9 cellular contexts compared by ENCODE assay signal in genomic region chr11:68904458-68904847, GRCh38. TPM values are rescaled to one million over a fixed set of nuclear protein-coding genes. Genes with fewer than 3 reads are reported as not detected.
DNase-seq lines count a peak whose midpoint lies in the region; ATAC-seq, FAIRE-seq and TF ChIP-seq lines count a peak whose summit lies in the region.
"Had no signal": no experiment of that assay in that cellular context is flagged by ENCODE, and none has a peak within 500 bp of the region (broad histone marks: within the 10 kb centered on the region; RNA-seq: fewer than 3 reads in every experiment).

No MANE protein-coding gene starts in this region.

- H3K79me2 ChIP-seq in HepG2 (ENCODE audit: insufficient read depth, low read length): peaks cover 55% of the 10 kb centered on the region

- peak; percentile 32 for DNase-seq in activated CD4-positive, alpha-beta T cell treated with anti-CD3 and anti-CD28 coated beads for 48 hours
- DNase-seq in activated CD4-positive, alpha-beta T cell treated with anti-CD3 and anti-CD28 coated beads, Interleukin-2, amount 50 U/mL, for 1 hour: no peak
- DNase-seq in astrocyte of the cerebellum (ENCODE audit: low read depth) (no peak), HepG2 (ENCODE audit: low spot score) (no peak), tibial artery (peak; percentile 41 to 76)

- TF ChIP-seq CTCF in astrocyte of the cerebellum (IDR thresholded peaks at IDR 0.05; ENCODE audit: low read depth, low read length, missing control alignments): no peak
- no peak for TF ChIP-seq CTCF in HepG2 (CRISPR knock-in tag; IDR thresholded peaks at IDR 0.05)
- TF ChIP-seq CTCF in tibial artery (IDR thresholded peaks at IDR 0.05): no peak

- H3K4me1 ChIP-seq in HUES6 (ENCODE audit: control insufficient read depth, insufficient read depth, low read length): peaks cover 5% of the 10 kb centered on the region; the same call in 1 of the 2 replicates
- peaks cover 32% of the 10 kb centered on the region for H3K4me1 ChIP-seq in HepG2 (ENCODE audit: insufficient read depth, low read length)
- peaks cover 0 to 37% (median 27%) of the 10 kb centered on the region in 4 donors for H3K4me1 ChIP-seq in tibial artery

- FAIRE-seq in HepG2 (lab: Jason Lieb, UNC): no peak
- FAIRE-seq: colon had no signal

- ATAC-seq in HepG2: no peak; the same call in 2 of the 3 replicates
- ATAC-seq in HG03442 (IDR thresholded peaks at IDR 0.05; ENCODE audit: unreplicated experiment): no peak
- no peak for ATAC-seq in HG03108 (IDR thresholded peaks at IDR 0.05; ENCODE audit: unreplicated experiment)

- H2AFZ ChIP-seq in HepG2 (ENCODE audit: low read length): no peak overlapping the region

- H3K9ac ChIP-seq in HUES6 (ENCODE audit: low read length) (peak overlapping the region; percentile 93), HepG2 (ENCODE audit: insufficient read depth, low read depth, low read length) (peak overlapping the region; percentile 95)

- no peak overlapping the region for H3K27ac ChIP-seq in HUES6 (ENCODE audit: low read depth, low read length)
- peak overlapping the region; percentile 74 for H3K27ac ChIP-seq in HepG2 (ENCODE audit: extremely low read length, insufficient read depth, low read length)
- H3K27ac ChIP-seq in tibial artery: peak overlapping the region; percentile 79 to 89

- intact Hi-C loops in HepG2 (cut with micrococcal nuclease; ENCODE audit: unreplicated experiment): loop anchor here (5.0 kb wide), 1 partner anchor 183 kb away; no protein-coding TSS in a partner anchor
- intact Hi-C loops in tibial artery (cut with DNase I; ENCODE audit: low total_unique reads): loop anchor here (10.0 kb wide), 1 partner anchor 180 kb away; no protein-coding TSS in a partner anchor

- POLR2A ChIA-PET in HepG2 (lab: Yijun Ruan, JAX): interaction anchor here (1.0 to 1.7 kb wide), 4 partner anchors 10 to 66 kb away, joined by 3 to 4 read pairs (median 4); no protein-coding TSS in a partner anchor

- peak overlapping the region; percentile 96 for H3K4me3 ChIP-seq in HUES6 (ENCODE audit: low read depth, low read length)
- peak overlapping the region; percentile 89 for H3K4me3 ChIP-seq in astrocyte of the cerebellum (ENCODE audit: low read depth, low read length)
- H3K4me3 ChIP-seq in HepG2 (replicated peaks in 1 of 3; ENCODE audit: insufficient read depth in 1 of 3, low read depth in 2 of 3, low read length in 3 of 3): peak overlapping the region; percentile 71 to 95 (median 83)
- H3K4me3 ChIP-seq in tibial artery: peak overlapping the region; percentile 64 to 88

- no peak for TF ChIP-seq POLR2A in HepG2 (IDR thresholded peaks at IDR 0.05; ENCODE audit: insufficient read depth in 1 of 2, low read depth in 2 of 2, low read length in 2 of 2)

- H3K36me3 ChIP-seq in HUES6 (ENCODE audit: control insufficient read depth, insufficient read depth, low read length) (peaks cover 44% of the 10 kb centered on the region), HepG2 (replicated peaks in 1 of 2; ENCODE audit: control insufficient read depth in 1 of 2, insufficient read depth in 2 of 2, low read length in 2 of 2) (peaks cover 6 to 35% of the 10 kb centered on the region in 2 experiments), tibial artery (peaks cover 30 to 45% (median 31%) of the 10 kb centered on the region in 3 donors)

- peak overlapping the region; percentile 76 for H3K4me2 ChIP-seq in HepG2 (ENCODE audit: low read depth, low read length)

- H3K27me3 ChIP-seq in HUES6 (ENCODE audit: control insufficient read depth, insufficient read depth, low read length) (no peaks in the 10 kb centered on the region), HepG2 (ENCODE audit: control insufficient read depth in 1 of 2, insufficient read depth in 2 of 2, low read length in 2 of 2) (peaks cover 0 to 3% of the 10 kb centered on the region in 2 experiments; a peak in 1 of 5 replicates), tibial artery (no peaks in the 10 kb centered on the region)

- CTCF ChIA-PET in HepG2 (lab: Yijun Ruan, JAX; ENCODE audit: low intra/inter-chr PET ratio, low total read pairs): no interaction called here

- no peak for TF ChIP-seq RAD21 in HepG2 (CRISPR knock-in tag; IDR thresholded peaks at IDR 0.05)

- WGBS in HepG2 (ENCODE audit: low lambda C conversion rate): under 1% methylated on average over 12 of the region's 13 CpGs

- H4K20me1 ChIP-seq in HepG2 (ENCODE audit: insufficient read depth, low read length): no peaks in the 10 kb centered on the region

- in situ Hi-C loops in astrocyte of the cerebellum (cut with HindIII; ENCODE audit: low sequenced_read_pairs) (loop anchor here (25.0 kb wide), 1 partner anchor 267 kb away; no protein-coding TSS in a partner anchor), HepG2 (cut with HindIII; ENCODE audit: extremely low pct_ligation_motif_present, low pct_unique_long_range_greater_than_20kb) (no loop called here)

- no TSS peak for BruUV-seq in HepG2 (replicated peaks; lab: Mats Ljungman, UMichigan)

- TF ChIP-seq EP300 in HepG2 (IDR thresholded peaks at IDR 0.05; ENCODE audit: low read depth in 2 of 2, low read length in 2 of 2) (no peak), HepG2 (CRISPR knock-in tag; IDR thresholded peaks at IDR 0.05; ENCODE audit: borderline replicate concordance) (no peak)

- H3K9me3 ChIP-seq in HUES6 (ENCODE audit: control insufficient read depth, insufficient read depth, low read depth, low read length) (no peaks in the 10 kb centered on the region), HepG2 (ENCODE audit: low read length) (no peaks in the 10 kb centered on the region), tibial artery (no peaks in the 10 kb centered on the region)

TF ChIP-seq in HepG2, 621 proteins besides CTCF, POLR2A, EP300 and RAD21 (continues in another document):
- TF ChIP-seq FOXA3 (CRISPR knock-in tag; IDR thresholded peaks at IDR 0.05): no peak
- TF ChIP-seq SNAI1 (CRISPR knock-in tag; IDR thresholded peaks at IDR 0.05; ENCODE audit: borderline replicate concordance): no peak

RNA-seq across cellular contexts. Expression of gene IGHMBP2, which starts 0.8 kb away (rescaled TPM):
- total RNA-seq in HepG2 (2016; rRNA removed; fragmentation: Illumina TruSeq; extraction: Trizol): 5.9 and 9.9 TPM in 2 replicates
- total RNA-seq in HepG2 (2016; cell fraction: cytosol; rRNA removed; fragmentation: Illumina TruSeq; extraction: Trizol; ENCODE audit: low read depth): 3.2 and 3.6 TPM in 2 replicates
- total RNA-seq in HepG2 (2016; cell fraction: insoluble cytoplasmic fraction; rRNA removed; fragmentation: Illumina TruSeq; extraction: Trizol): 4.3 and 13.3 TPM in 2 replicates
- 4.7 and 5.4 TPM in 2 replicates for total RNA-seq in HepG2 (2016; cell fraction: membrane; rRNA removed; fragmentation: Illumina TruSeq; extraction: Trizol)
- total RNA-seq in HepG2 (2016; cell fraction: nucleus; rRNA removed; fragmentation: Illumina TruSeq; extraction: Trizol): 12.8 and 19.6 TPM in 2 replicates
- polyA plus RNA-seq in HepG2 (2011; rRNA removed): 8.9 and 11.4 TPM in 2 replicates
- polyA plus RNA-seq in HepG2 (2011; cell fraction: cytosol; rRNA removed): 3.7 and 3.8 TPM in 2 replicates
- polyA plus RNA-seq in HepG2 (2011; cell fraction: nucleus; rRNA removed): 32.6 and 32.7 TPM in 2 replicates
- 8.7 and 9.4 TPM in 2 replicates for polyA plus RNA-seq in HepG2 (2012)
- polyA plus RNA-seq in HepG2 (2016; cell fraction: cytosol; fragmentation: Illumina TruSeq; extraction: Trizol; ENCODE audit: low read depth): 1.2 and 1.7 TPM in 2 replicates
- 6.1 and 8.6 TPM in 2 replicates for polyA plus RNA-seq in HepG2 (2016; cell fraction: insoluble cytoplasmic fraction; fragmentation: Illumina TruSeq; extraction: Trizol; ENCODE audit: low read depth)
- 3.5 and 3.6 TPM in 2 replicates for polyA plus RNA-seq in HepG2 (2016; cell fraction: membrane; fragmentation: Illumina TruSeq; extraction: Trizol; ENCODE audit: low read depth)
- polyA plus RNA-seq in HepG2 (2016; cell fraction: nucleus; fragmentation: Illumina TruSeq; extraction: Trizol; ENCODE audit: insufficient read depth, low read depth): 34.8 and 38.5 TPM in 2 replicates
- 24.9 and 42.4 TPM in 2 replicates for polyA minus RNA-seq in HepG2 (2011; rRNA and poly(A)+ RNA removed; ENCODE audit: low replicate concordance)
- polyA minus RNA-seq in HepG2 (2011; cell fraction: cytosol; rRNA and poly(A)+ RNA removed): 8.0 and 8.1 TPM in 2 replicates
- polyA minus RNA-seq in HepG2 (2011; cell fraction: nucleus; rRNA and poly(A)+ RNA removed): 22.9 and 24.8 TPM in 2 replicates

RNA-seq across cellular contexts. Expression of gene MRPL21, which starts 0.8 kb away (rescaled TPM):
- 100 and 128 TPM in 2 replicates for total RNA-seq in HepG2 (2016; rRNA removed; fragmentation: Illumina TruSeq; extraction: Trizol)
- total RNA-seq in HepG2 (2016; cell fraction: cytosol; rRNA removed; fragmentation: Illumina TruSeq; extraction: Trizol; ENCODE audit: low read depth): 51.5 and 56.8 TPM in 2 replicates
- total RNA-seq in HepG2 (2016; cell fraction: insoluble cytoplasmic fraction; rRNA removed; fragmentation: Illumina TruSeq; extraction: Trizol): 90.5 and 136 TPM in 2 replicates
- 53.3 and 53.5 TPM in 2 replicates for total RNA-seq in HepG2 (2016; cell fraction: membrane; rRNA removed; fragmentation: Illumina TruSeq; extraction: Trizol)
- 41.8 and 43.3 TPM in 2 replicates for total RNA-seq in HepG2 (2016; cell fraction: nucleus; rRNA removed; fragmentation: Illumina TruSeq; extraction: Trizol)
- 56.3 and 61.5 TPM in 2 replicates for polyA plus RNA-seq in HepG2 (2011; rRNA removed)
- polyA plus RNA-seq in HepG2 (2011; cell fraction: cytosol; rRNA removed): 52.8 and 61.9 TPM in 2 replicates
- 26.4 and 27.8 TPM in 2 replicates for polyA plus RNA-seq in HepG2 (2011; cell fraction: nucleus; rRNA removed)
- 49.9 and 56.6 TPM in 2 replicates for polyA plus RNA-seq in HepG2 (2012)
- polyA plus RNA-seq in HepG2 (2016; cell fraction: cytosol; fragmentation: Illumina TruSeq; extraction: Trizol; ENCODE audit: low read depth): 48.1 and 59.5 TPM in 2 replicates
- 119 and 125 TPM in 2 replicates for polyA plus RNA-seq in HepG2 (2016; cell fraction: insoluble cytoplasmic fraction; fragmentation: Illumina TruSeq; extraction: Trizol; ENCODE audit: low read depth)
- polyA plus RNA-seq in HepG2 (2016; cell fraction: membrane; fragmentation: Illumina TruSeq; extraction: Trizol; ENCODE audit: low read depth): 41.7 and 46.4 TPM in 2 replicates
- polyA plus RNA-seq in HepG2 (2016; cell fraction: nucleus; fragmentation: Illumina TruSeq; extraction: Trizol; ENCODE audit: insufficient read depth, low read depth): 59.6 and 63.8 TPM in 2 replicates
- polyA minus RNA-seq in HepG2 (2011; rRNA and poly(A)+ RNA removed; ENCODE audit: low replicate concordance): 26.5 and 74.2 TPM in 2 replicates
- 12.5 and 18.9 TPM in 2 replicates for polyA minus RNA-seq in HepG2 (2011; cell fraction: cytosol; rRNA and poly(A)+ RNA removed)
- 21.3 and 25.6 TPM in 2 replicates for polyA minus RNA-seq in HepG2 (2011; cell fraction: nucleus; rRNA and poly(A)+ RNA removed)

Comparison
In these comparisons a context has a peak if more than half of its experiments do, and no peak if none do; other contexts are left out.
1. DNase-seq: peak in activated CD4-positive, alpha-beta T cell treated with anti-CD3 and anti-CD28 coated beads for 48 hours (single experiment) and tibial artery (2 of 2); none in activated CD4-positive, alpha-beta T cell treated with anti-CD3 and anti-CD28 coated beads, Interleukin-2, amount 50 U/mL, for 1 hour (single experiment), astrocyte of the cerebellum (single experiment) and HepG2 (single experiment).
2. Peak in every context shown above with its lines, with median percentiles within 50 percentile points of each other: H3K4me3 ChIP-seq.